16 cellular contexts compared by ENCODE assay signal in genomic region chr4:152795891-152796290, GRCh38. TPM values are rescaled to one million over a fixed set of nuclear protein-coding genes. Genes with fewer than 3 reads are reported as not detected.
DNase-seq lines count a peak whose midpoint lies in the region; ATAC-seq, FAIRE-seq and TF ChIP-seq lines count a peak whose summit lies in the region.
"Had no signal": no experiment of that assay in that cellular context is flagged by ENCODE, and none has a peak within 500 bp of the region (broad histone marks: within the 10 kb centered on the region; RNA-seq: fewer than 3 reads in every experiment).

No MANE protein-coding gene starts in this region.

- H3K27ac ChIP-seq in neural progenitor cell = no peak overlapping the region
- H3K27ac ChIP-seq: GM23248 had no signal

- CTCF ChIA-PET in HEK293T (lab: Yijun Ruan, JAX) = no interaction called here

- H4K20me1 ChIP-seq in neural progenitor cell (ENCODE audit: low read depth) = peaks cover 43% of the 10 kb centered on the region

- H3K4me3 ChIP-seq in neural progenitor cell = no peak overlapping the region
- H3K4me3 ChIP-seq: GM23248 had no signal

- H3K4me1 ChIP-seq in neural progenitor cell = peaks cover 5% of the 10 kb centered on the region

- H3K27ac Mint-ChIP-seq in neural progenitor cell (no peak overlapping the region), T-helper 17 cell (no peak overlapping the region)
- H3K27ac Mint-ChIP-seq: CD4-positive, alpha-beta memory T cell had no signal

- H2AFZ ChIP-seq in neural progenitor cell (replicated peaks) = no peak overlapping the region
- H2AFZ ChIP-seq: GM23248 had no signal

- no peak for ATAC-seq in T-helper 17 cell

- H3K27me3 ChIP-seq in neural progenitor cell = no peaks in the 10 kb centered on the region

- H3K36me3 Mint-ChIP-seq in neural progenitor cell (peaks cover 6% of the 10 kb centered on the region), T-helper 17 cell (ENCODE audit: low read depth) (peaks cover 7% of the 10 kb centered on the region)

- H3K9me3 ChIP-seq in neural progenitor cell (ENCODE audit: low read depth) (no peaks in the 10 kb centered on the region), T-helper 17 cell (ENCODE audit: control insufficient read depth, low read length, poor library complexity, severe bottlenecking) (no peaks in the 10 kb centered on the region)

- H3K27me3 Mint-ChIP-seq in neural progenitor cell (ENCODE audit: insufficient read depth, low read depth) = no peaks in the 10 kb centered on the region
- H3K27me3 Mint-ChIP-seq in T-helper 17 cell = no peaks in the 10 kb centered on the region
- H3K27me3 Mint-ChIP-seq: CD4-positive, alpha-beta memory T cell had no signal

- peaks cover 4% of the 10 kb centered on the region for H3K36me3 ChIP-seq in neural progenitor cell

- peaks cover 96% of the 10 kb centered on the region for H3K79me2 ChIP-seq in neural progenitor cell (ENCODE audit: low read depth)

- H3K4me2 ChIP-seq in neural progenitor cell = peak overlapping the region; percentile 2

- no peak overlapping the region for H3K9ac ChIP-seq in neural progenitor cell
- H3K9ac ChIP-seq: GM23248 had no signal

- POLR2A ChIA-PET in HEK293T (lab: Yijun Ruan, JAX) = no interaction called here

- DNase-seq in HEK293T (ENCODE audit: extremely low spot score) (no peak), neural progenitor cell (ENCODE audit: low spot score) (no peak), urothelium cell line (ENCODE audit: low spot score) (no peak), glomerular visceral epithelial cell (ENCODE audit: extremely low spot score) (no peak), germinal center (ENCODE audit: low spot score) (no peak), T-helper 17 cell (no peak)
- DNase-seq: C1 segment of cervical spinal cord; Calu3; CD4-positive, alpha-beta memory T cell; COR-L47; DMS153; DND-41; GM23248; H7; HCEC 1CT had no signal

- H3K4me1 Mint-ChIP-seq in neural progenitor cell (no peaks in the 10 kb centered on the region), T-helper 17 cell (peaks cover 15% of the 10 kb centered on the region)

- peak; percentile 69 for FAIRE-seq in urothelium cell line (lab: Jason Lieb, UNC)
- FAIRE-seq: G401.6 had no signal

- H3K4me3 Mint-ChIP-seq in neural progenitor cell (no peak overlapping the region), T-helper 17 cell (no peak overlapping the region)

- no peaks in the 10 kb centered on the region for H3K9me3 Mint-ChIP-seq in neural progenitor cell
- H3K9me3 Mint-ChIP-seq: CD4-positive, alpha-beta memory T cell had no signal

- TF ChIP-seq CTCF in neural progenitor cell (IDR thresholded peaks at IDR 0.05) = no peak

- H3F3A ChIP-seq in neural progenitor cell (ENCODE audit: low read depth) = no peaks in the 10 kb centered on the region

TF ChIP-seq in HEK293T, 16 proteins besides CTCF, POLR2A, EP300 and RAD21:
- TF ChIP-seq ZNF384 (IDR thresholded peaks at IDR 0.05) (0 out of 2 replicates have a peak, but pooled peaks have one; percentile 30), NFRKB (IDR thresholded peaks at IDR 0.05) (no peak)

RNA-seq across cellular contexts. Expression of gene ARFIP1, which starts 16.1 kb away (rescaled TPM):
- total RNA-seq in neural progenitor cell (ENCODE audit: low replicate concordance) = 46.1 and 68.0 TPM in 2 replicates
- total RNA-seq in T-helper 17 cell = 10 to 100 TPM in 1 of 2 donors, 1 to 10 TPM in 1; 6.1 to 14.3 TPM

RNA-seq across cellular contexts. Expression of gene TIGD4, which starts 16.4 kb away (rescaled TPM):
- total RNA-seq in neural progenitor cell (ENCODE audit: low replicate concordance) (3.6 and 4.1 TPM in 2 replicates), T-helper 17 cell (under 1 TPM; 0.13 to 0.40 TPM)
